ENCODE assay signal across 1 cellular context in genomic region chr2:12778369-12778768, GRCh38.
A peak's percentile ranks its signal among the peaks of the same experiment; 100 is the strongest.
TF ChIP-seq lines count a peak whose summit lies in the region.

No MANE protein-coding gene starts in this region.

TF ChIP-seq in HepG2, 621 proteins besides CTCF, POLR2A, EP300 and RAD21 (continued from another document):
- TF ChIP-seq, protein P1, sequence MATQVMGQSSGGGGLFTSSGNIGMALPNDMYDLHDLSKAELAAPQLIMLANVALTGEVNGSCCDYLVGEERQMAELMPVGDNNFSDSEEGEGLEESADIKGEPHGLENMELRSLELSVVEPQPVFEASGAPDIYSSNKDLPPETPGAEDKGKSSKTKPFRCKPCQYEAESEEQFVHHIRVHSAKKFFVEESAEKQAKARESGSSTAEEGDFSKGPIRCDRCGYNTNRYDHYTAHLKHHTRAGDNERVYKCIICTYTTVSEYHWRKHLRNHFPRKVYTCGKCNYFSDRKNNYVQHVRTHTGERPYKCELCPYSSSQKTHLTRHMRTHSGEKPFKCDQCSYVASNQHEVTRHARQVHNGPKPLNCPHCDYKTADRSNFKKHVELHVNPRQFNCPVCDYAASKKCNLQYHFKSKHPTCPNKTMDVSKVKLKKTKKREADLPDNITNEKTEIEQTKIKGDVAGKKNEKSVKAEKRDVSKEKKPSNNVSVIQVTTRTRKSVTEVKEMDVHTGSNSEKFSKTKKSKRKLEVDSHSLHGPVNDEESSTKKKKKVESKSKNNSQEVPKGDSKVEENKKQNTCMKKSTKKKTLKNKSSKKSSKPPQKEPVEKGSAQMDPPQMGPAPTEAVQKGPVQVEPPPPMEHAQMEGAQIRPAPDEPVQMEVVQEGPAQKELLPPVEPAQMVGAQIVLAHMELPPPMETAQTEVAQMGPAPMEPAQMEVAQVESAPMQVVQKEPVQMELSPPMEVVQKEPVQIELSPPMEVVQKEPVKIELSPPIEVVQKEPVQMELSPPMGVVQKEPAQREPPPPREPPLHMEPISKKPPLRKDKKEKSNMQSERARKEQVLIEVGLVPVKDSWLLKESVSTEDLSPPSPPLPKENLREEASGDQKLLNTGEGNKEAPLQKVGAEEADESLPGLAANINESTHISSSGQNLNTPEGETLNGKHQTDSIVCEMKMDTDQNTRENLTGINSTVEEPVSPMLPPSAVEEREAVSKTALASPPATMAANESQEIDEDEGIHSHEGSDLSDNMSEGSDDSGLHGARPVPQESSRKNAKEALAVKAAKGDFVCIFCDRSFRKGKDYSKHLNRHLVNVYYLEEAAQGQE (IDR thresholded peaks at IDR 0.05; ENCODE audit: borderline replicate concordance in 1 of 2, low read depth in 1 of 2, low read length in 2 of 2) = peak in 1 of 2 experiments; percentile 39; a peak in 1 of 4 replicates
- TF ChIP-seq HHEX (CRISPR knock-in tag; IDR thresholded peaks at IDR 0.05) (peak; percentile 82), ZFP37 (CRISPR knock-in tag; IDR thresholded peaks at IDR 0.05; ENCODE audit: borderline replicate concordance) (0 out of 2 replicates have a peak, but pooled peaks have one; percentile 33), ESRRA (CRISPR knock-in tag; IDR thresholded peaks at IDR 0.05; ENCODE audit: low read depth) (peak; percentile 77; the same call in 1 of the 2 replicates), NCOA2 (CRISPR knock-in tag; IDR thresholded peaks at IDR 0.05) (peak; percentile 90), ARID3A (IDR thresholded peaks at IDR 0.05; ENCODE audit: low read depth, low read length) (peak; percentile 42; the same call in 1 of the 2 replicates), FOXP4 (CRISPR knock-in tag; IDR thresholded peaks at IDR 0.05) (peak; percentile 47; the same call in 1 of the 2 replicates)
- TF ChIP-seq, protein P2, sequence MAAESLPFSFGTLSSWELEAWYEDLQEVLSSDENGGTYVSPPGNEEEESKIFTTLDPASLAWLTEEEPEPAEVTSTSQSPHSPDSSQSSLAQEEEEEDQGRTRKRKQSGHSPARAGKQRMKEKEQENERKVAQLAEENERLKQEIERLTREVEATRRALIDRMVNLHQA (CRISPR knock-in tag; IDR thresholded peaks at IDR 0.05) = no peak
TF ChIP-seq in HepG2: peak in this region for 176.
